28 cellular contexts compared by ENCODE assay signal in the genomic region with DNA sequence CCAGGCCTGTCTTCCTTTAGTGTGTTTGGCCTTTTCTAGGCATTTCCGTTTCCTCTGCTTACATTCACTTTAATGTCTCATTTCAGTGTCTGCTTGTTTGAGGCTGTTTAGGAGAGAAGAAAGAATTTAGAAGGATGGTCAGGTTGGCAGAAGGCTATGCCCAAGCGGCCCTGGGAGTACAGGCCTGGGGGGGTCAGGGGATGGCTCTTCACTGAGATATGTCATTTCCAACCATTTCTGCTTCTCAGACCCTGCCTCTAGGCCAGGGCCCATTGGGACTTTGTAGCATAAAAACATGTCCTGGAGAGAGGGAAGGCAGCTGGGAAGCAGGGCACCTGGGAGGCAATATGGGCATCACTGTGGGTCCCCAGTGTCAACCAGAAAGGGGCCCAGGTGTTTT.
"Had no signal": no experiment of that assay in that cellular context is flagged by ENCODE, and none has a peak within 500 bp of the region (broad histone marks: within the 10 kb centered on the region; RNA-seq: fewer than 3 reads in every experiment).

No MANE protein-coding gene starts in this region.

- H3K4me3 Mint-ChIP-seq: natural killer cell; nephron; neural progenitor cell; stimulated activated effector memory CD8-positive, alpha-beta T cell treated with anti-CD3 and anti-CD28 coated beads, Interleukin-12 subunit alpha, Interleukin-12 subunit beta, amount 100 ng/mL, for 72 hours; stimulated activated naive B cell treated with anti-CD40 and anti-IgM and Interleukin-4, amounts not matched to agents 10 μg/mL and 1 μg/mL and 100 μg/mL, for 72 hours; stimulated activated naive CD8-positive, alpha-beta T cell treated with anti-CD3 and anti-CD28 coated beads, Interleukin-15, Interleukin-2, amounts not matched to agents 100 ng/mL and 50 ng/mL, for 24 hours had no signal

- H3K4me1 Mint-ChIP-seq: natural killer cell; nephron; neural progenitor cell; stimulated activated effector memory CD8-positive, alpha-beta T cell treated with anti-CD3 and anti-CD28 coated beads, Interleukin-12 subunit alpha, Interleukin-12 subunit beta, amount 100 ng/mL, for 72 hours had no signal

- H3K27ac ChIP-seq: neural progenitor cell, ovary, parathyroid adenoma, psoas muscle, right lobe of liver, sigmoid colon, stomach, thoracic aorta, thyroid gland, tibial nerve, upper lobe of left lung, vagina had no signal

- DNase-seq: natural killer cell; occipital lobe; ovary; posterior cingulate gyrus; psoas muscle; right cardiac atrium; right lobe of liver; sigmoid colon; small intestine; stimulated activated CD4-positive, alpha-beta T cell treated with anti-CD3 and anti-CD28 coated beads, Interleukin-15, amount 100 ng/mL, for 24 hours; stimulated activated CD4-positive, alpha-beta T cell treated with anti-CD3 and anti-CD28 coated beads, Interleukin-2, amount 100 ng/mL, for 24 hours; stimulated activated CD4-positive, alpha-beta T cell treated with anti-CD3 and anti-CD28 coated beads, Interleukin-2, amount 100 ng/mL, for 48 hours; stimulated activated CD4-positive, alpha-beta T cell treated with anti-CD3 and anti-CD28 coated beads, Interleukin-4, amount 100 ng/mL, for 24 hours; stimulated activated naive B cell treated with anti-CD40 and anti-IgM and Interleukin-4, amounts not matched to agents 10 μg/mL and 1 μg/mL and 100 μg/mL, for 72 hours; stimulated activated naive CD4-positive, alpha-beta T cell treated with Interleukin-2 at 50 U/mL for 16 hours; stomach; thyroid gland; trophoblast cell had no signal

- H3K36me3 Mint-ChIP-seq: natural killer cell; neural progenitor cell; stimulated activated effector memory CD8-positive, alpha-beta T cell treated with anti-CD3 and anti-CD28 coated beads, Interleukin-12 subunit alpha, Interleukin-12 subunit beta, amount 100 ng/mL, for 72 hours; stimulated activated naive B cell treated with anti-CD40 and anti-IgM and Interleukin-4, amounts not matched to agents 10 μg/mL and 1 μg/mL and 100 μg/mL, for 72 hours had no signal

- H3K27ac Mint-ChIP-seq: natural killer cell; nephron; neural progenitor cell; progenitor cell of endocrine pancreas; stimulated activated effector memory CD8-positive, alpha-beta T cell treated with anti-CD3 and anti-CD28 coated beads, Interleukin-12 subunit alpha, Interleukin-12 subunit beta, amount 100 ng/mL, for 72 hours; stimulated activated naive B cell treated with anti-CD40 and anti-IgM and Interleukin-4, amounts not matched to agents 10 μg/mL and 1 μg/mL and 100 μg/mL, for 72 hours; stimulated activated naive CD8-positive, alpha-beta T cell treated with anti-CD3 and anti-CD28 coated beads, Interleukin-15, Interleukin-2, amounts not matched to agents 100 ng/mL and 50 ng/mL, for 24 hours had no signal

- H3K9me3 Mint-ChIP-seq: natural killer cell; nephron; neural progenitor cell; stimulated activated effector memory CD8-positive, alpha-beta T cell treated with anti-CD3 and anti-CD28 coated beads, Interleukin-12 subunit alpha, Interleukin-12 subunit beta, amount 100 ng/mL, for 72 hours; stimulated activated naive B cell treated with anti-CD40 and anti-IgM and Interleukin-4, amounts not matched to agents 10 μg/mL and 1 μg/mL and 100 μg/mL, for 72 hours; stimulated activated naive CD8-positive, alpha-beta T cell treated with anti-CD3 and anti-CD28 coated beads, Interleukin-15, Interleukin-2, amounts not matched to agents 100 ng/mL and 50 ng/mL, for 24 hours had no signal
